In the genomic region with DNA sequence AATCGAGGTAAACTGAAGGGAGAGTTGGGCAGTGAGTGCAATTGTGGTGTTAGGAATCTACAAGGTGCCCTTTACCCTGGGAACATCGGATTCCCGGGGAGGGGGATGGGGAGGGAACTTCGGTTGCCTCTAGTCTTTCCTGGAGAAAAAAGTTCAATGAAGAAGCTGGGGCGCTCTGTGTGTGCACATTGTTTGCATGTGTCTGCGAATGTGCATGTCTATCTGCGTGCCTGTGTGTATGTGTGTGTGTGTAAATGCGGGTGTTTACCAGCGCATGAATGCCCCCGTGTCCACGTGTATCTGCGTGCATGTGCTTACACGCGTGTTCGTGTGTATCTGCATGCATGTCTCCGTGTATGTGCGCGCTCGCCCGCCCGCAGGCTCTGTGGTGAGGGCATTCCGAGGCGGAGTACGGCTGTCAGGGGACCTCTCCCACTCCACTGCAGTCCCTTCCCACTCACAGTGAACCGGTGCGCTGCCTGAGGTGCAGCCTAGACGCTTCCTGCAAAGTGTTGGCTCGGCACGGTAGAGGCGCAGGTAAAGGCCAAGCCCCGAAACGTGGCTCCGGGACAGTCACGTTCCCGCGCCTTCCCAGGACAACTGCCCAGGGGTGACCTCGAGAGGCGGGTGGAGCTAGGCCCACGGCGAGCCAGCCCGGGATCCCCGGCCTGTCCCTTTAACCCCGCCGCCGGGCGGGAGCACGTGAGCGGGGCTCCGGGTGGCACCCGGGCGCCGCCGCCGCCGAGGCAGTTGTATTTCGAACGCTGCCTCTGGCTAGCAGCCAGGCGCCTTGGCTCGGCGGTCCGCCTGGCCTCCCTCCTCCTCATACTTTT, we compare ENCODE assay signal across 1 cellular context.
TF ChIP-seq lines count a peak whose summit lies in the region.

No MANE protein-coding gene starts in this region.

TF ChIP-seq in HepG2, 621 proteins besides CTCF, POLR2A, EP300 and RAD21 (continued from another document and continues in another):
- TF ChIP-seq ZNF383 (CRISPR knock-in tag; IDR thresholded peaks at IDR 0.05; ENCODE audit: borderline replicate concordance), result no peak
- peak; percentile 83 for TF ChIP-seq MNT (IDR thresholded peaks at IDR 0.05)
- TF ChIP-seq BRCA1 (CRISPR knock-in tag; IDR thresholded peaks at IDR 0.05), result 0 out of 2 replicates have a peak, but pooled peaks have one; percentile 50
- no peak for TF ChIP-seq SP1 (IDR thresholded peaks at IDR 0.05)
- peak; percentile 38 for TF ChIP-seq SP1 (CRISPR knock-in tag; IDR thresholded peaks at IDR 0.05)
- no peak for TF ChIP-seq HES4 (CRISPR knock-in tag; IDR thresholded peaks at IDR 0.05; ENCODE audit: borderline replicate concordance)
- TF ChIP-seq SIX4 (CRISPR knock-in tag; IDR thresholded peaks at IDR 0.05), result no peak
- no peak for TF ChIP-seq ZNF3 (CRISPR knock-in tag; IDR thresholded peaks at IDR 0.05)
- TF ChIP-seq, protein P1, sequence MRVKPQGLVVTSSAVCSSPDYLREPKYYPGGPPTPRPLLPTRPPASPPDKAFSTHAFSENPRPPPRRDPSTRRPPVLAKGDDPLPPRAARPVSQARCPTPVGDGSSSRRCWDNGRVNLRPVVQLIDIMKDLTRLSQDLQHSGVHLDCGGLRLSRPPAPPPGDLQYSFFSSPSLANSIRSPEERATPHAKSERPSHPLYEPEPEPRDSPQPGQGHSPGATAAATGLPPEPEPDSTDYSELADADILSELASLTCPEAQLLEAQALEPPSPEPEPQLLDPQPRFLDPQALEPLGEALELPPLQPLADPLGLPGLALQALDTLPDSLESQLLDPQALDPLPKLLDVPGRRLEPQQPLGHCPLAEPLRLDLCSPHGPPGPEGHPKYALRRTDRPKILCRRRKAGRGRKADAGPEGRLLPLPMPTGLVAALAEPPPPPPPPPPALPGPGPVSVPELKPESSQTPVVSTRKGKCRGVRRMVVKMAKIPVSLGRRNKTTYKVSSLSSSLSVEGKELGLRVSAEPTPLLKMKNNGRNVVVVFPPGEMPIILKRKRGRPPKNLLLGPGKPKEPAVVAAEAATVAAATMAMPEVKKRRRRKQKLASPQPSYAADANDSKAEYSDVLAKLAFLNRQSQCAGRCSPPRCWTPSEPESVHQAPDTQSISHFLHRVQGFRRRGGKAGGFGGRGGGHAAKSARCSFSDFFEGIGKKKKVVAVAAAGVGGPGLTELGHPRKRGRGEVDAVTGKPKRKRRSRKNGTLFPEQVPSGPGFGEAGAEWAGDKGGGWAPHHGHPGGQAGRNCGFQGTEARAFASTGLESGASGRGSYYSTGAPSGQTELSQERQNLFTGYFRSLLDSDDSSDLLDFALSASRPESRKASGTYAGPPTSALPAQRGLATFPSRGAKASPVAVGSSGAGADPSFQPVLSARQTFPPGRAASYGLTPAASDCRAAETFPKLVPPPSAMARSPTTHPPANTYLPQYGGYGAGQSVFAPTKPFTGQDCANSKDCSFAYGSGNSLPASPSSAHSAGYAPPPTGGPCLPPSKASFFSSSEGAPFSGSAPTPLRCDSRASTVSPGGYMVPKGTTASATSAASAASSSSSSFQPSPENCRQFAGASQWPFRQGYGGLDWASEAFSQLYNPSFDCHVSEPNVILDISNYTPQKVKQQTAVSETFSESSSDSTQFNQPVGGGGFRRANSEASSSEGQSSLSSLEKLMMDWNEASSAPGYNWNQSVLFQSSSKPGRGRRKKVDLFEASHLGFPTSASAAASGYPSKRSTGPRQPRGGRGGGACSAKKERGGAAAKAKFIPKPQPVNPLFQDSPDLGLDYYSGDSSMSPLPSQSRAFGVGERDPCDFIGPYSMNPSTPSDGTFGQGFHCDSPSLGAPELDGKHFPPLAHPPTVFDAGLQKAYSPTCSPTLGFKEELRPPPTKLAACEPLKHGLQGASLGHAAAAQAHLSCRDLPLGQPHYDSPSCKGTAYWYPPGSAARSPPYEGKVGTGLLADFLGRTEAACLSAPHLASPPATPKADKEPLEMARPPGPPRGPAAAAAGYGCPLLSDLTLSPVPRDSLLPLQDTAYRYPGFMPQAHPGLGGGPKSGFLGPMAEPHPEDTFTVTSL (CRISPR knock-in tag; IDR thresholded peaks at IDR 0.05; ENCODE audit: borderline replicate concordance), result no peak
- peak; percentile 80 for TF ChIP-seq KLF13 (CRISPR knock-in tag; IDR thresholded peaks at IDR 0.05)
- TF ChIP-seq EHMT2 (IDR thresholded peaks at IDR 0.05; ENCODE audit: borderline replicate concordance, low read depth, low read length), result no peak
- peak; percentile 60; the same call in 1 of the 2 replicates for TF ChIP-seq ZNF792 (CRISPR knock-in tag; IDR thresholded peaks at IDR 0.05)
- TF ChIP-seq, protein P2, sequence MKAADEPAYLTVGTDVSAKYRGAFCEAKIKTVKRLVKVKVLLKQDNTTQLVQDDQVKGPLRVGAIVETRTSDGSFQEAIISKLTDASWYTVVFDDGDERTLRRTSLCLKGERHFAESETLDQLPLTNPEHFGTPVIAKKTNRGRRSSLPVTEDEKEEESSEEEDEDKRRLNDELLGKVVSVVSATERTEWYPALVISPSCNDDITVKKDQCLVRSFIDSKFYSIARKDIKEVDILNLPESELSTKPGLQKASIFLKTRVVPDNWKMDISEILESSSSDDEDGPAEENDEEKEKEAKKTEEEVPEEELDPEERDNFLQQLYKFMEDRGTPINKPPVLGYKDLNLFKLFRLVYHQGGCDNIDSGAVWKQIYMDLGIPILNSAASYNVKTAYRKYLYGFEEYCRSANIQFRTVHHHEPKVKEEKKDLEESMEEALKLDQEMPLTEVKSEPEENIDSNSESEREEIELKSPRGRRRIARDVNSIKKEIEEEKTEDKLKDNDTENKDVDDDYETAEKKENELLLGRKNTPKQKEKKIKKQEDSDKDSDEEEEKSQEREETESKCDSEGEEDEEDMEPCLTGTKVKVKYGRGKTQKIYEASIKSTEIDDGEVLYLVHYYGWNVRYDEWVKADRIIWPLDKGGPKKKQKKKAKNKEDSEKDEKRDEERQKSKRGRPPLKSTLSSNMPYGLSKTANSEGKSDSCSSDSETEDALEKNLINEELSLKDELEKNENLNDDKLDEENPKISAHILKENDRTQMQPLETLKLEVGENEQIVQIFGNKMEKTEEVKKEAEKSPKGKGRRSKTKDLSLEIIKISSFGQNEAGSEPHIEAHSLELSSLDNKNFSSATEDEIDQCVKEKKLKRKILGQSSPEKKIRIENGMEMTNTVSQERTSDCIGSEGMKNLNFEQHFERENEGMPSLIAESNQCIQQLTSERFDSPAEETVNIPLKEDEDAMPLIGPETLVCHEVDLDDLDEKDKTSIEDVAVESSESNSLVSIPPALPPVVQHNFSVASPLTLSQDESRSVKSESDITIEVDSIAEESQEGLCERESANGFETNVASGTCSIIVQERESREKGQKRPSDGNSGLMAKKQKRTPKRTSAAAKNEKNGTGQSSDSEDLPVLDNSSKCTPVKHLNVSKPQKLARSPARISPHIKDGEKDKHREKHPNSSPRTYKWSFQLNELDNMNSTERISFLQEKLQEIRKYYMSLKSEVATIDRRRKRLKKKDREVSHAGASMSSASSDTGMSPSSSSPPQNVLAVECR (CRISPR knock-in tag; IDR thresholded peaks at IDR 0.05; ENCODE audit: borderline replicate concordance), result peak; percentile 73
- TF ChIP-seq KDM1A (CRISPR knock-in tag; IDR thresholded peaks at IDR 0.05), result 0 out of 2 replicates have a peak, but pooled peaks have one; percentile 12
- TF ChIP-seq, protein P3, sequence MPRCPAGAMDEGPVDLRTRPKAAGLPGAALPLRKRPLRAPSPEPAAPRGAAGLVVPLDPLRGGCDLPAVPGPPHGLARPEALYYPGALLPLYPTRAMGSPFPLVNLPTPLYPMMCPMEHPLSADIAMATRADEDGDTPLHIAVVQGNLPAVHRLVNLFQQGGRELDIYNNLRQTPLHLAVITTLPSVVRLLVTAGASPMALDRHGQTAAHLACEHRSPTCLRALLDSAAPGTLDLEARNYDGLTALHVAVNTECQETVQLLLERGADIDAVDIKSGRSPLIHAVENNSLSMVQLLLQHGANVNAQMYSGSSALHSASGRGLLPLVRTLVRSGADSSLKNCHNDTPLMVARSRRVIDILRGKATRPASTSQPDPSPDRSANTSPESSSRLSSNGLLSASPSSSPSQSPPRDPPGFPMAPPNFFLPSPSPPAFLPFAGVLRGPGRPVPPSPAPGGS (CRISPR knock-in tag; IDR thresholded peaks at IDR 0.05), result no peak
- 0 out of 2 replicates have a peak, but pooled peaks have one; percentile 22 for TF ChIP-seq ZNF431 (CRISPR knock-in tag; IDR thresholded peaks at IDR 0.05; ENCODE audit: borderline replicate concordance, low read depth)
- TF ChIP-seq ZNF776 (CRISPR knock-in tag; IDR thresholded peaks at IDR 0.05), result no peak
- peak; percentile 69 for TF ChIP-seq ZNF232 (CRISPR knock-in tag; IDR thresholded peaks at IDR 0.05; ENCODE audit: borderline replicate concordance)
- TF ChIP-seq PRPF4 (IDR thresholded peaks at IDR 0.05; ENCODE audit: low read depth, low read length, poor library complexity, severe bottlenecking), result no peak
- no peak for TF ChIP-seq JUND (CRISPR knock-in tag; IDR thresholded peaks at IDR 0.05)
- TF ChIP-seq ZNF558 (CRISPR knock-in tag; IDR thresholded peaks at IDR 0.05; ENCODE audit: borderline replicate concordance), result peak; percentile 37; the same call in 1 of the 2 replicates
- peak; percentile 60; the same call in 1 of the 2 replicates for TF ChIP-seq MIER3 (CRISPR knock-in tag; IDR thresholded peaks at IDR 0.05; ENCODE audit: borderline replicate concordance)
- TF ChIP-seq HDAC2 (CRISPR knock-in tag; IDR thresholded peaks at IDR 0.05), result peak; percentile 75
- TF ChIP-seq KDM5A (IDR thresholded peaks at IDR 0.05; ENCODE audit: borderline replicate concordance, low read length), result no peak
- peak; percentile 56; the same call in 1 of the 2 replicates for TF ChIP-seq ZNF766 (CRISPR knock-in tag; IDR thresholded peaks at IDR 0.05; ENCODE audit: borderline replicate concordance)
- no peak for TF ChIP-seq ZNF260 (CRISPR knock-in tag; IDR thresholded peaks at IDR 0.05; ENCODE audit: borderline replicate concordance, low read depth)
- TF ChIP-seq ZNF777 (CRISPR knock-in tag; IDR thresholded peaks at IDR 0.05), result peak; percentile 72; the same call in 1 of the 2 replicates
- TF ChIP-seq KMT2B (CRISPR knock-in tag; IDR thresholded peaks at IDR 0.05), result peak; percentile 71
- TF ChIP-seq CHCHD3 (CRISPR knock-in tag; IDR thresholded peaks at IDR 0.05), result no peak
- TF ChIP-seq PHF20 (CRISPR knock-in tag; IDR thresholded peaks at IDR 0.05), result peak; percentile 30; the same call in 1 of the 2 replicates
- peak; percentile 84; the same call in 1 of the 2 replicates for TF ChIP-seq NRL (CRISPR knock-in tag; IDR thresholded peaks at IDR 0.05; ENCODE audit: borderline replicate concordance)
- TF ChIP-seq ZBTB25 (CRISPR knock-in tag; IDR thresholded peaks at IDR 0.05), result no peak; the same call in 1 of the 2 replicates
- peak; percentile 44; the same call in 1 of the 2 replicates for TF ChIP-seq ZNF263 (CRISPR knock-in tag; IDR thresholded peaks at IDR 0.05)
- peak; percentile 85; the same call in 1 of the 2 replicates for TF ChIP-seq SNAI1 (CRISPR knock-in tag; IDR thresholded peaks at IDR 0.05; ENCODE audit: borderline replicate concordance)
- TF ChIP-seq, protein P4, sequence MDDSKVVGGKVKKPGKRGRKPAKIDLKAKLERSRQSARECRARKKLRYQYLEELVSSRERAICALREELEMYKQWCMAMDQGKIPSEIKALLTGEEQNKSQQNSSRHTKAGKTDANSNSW (CRISPR knock-in tag; IDR thresholded peaks at IDR 0.05; ENCODE audit: borderline replicate concordance), result no peak
- peak; percentile 15; the same call in 1 of the 2 replicates for TF ChIP-seq TSC22D2 (CRISPR knock-in tag; IDR thresholded peaks at IDR 0.05; ENCODE audit: borderline replicate concordance)
- TF ChIP-seq ZNF605 (CRISPR knock-in tag; IDR thresholded peaks at IDR 0.05), result peak; percentile 33; the same call in 1 of the 2 replicates
- TF ChIP-seq GATAD2A (CRISPR knock-in tag; IDR thresholded peaks at IDR 0.05), result peak; percentile 67
- 0 out of 2 replicates have a peak, but pooled peaks have one; percentile 72 for TF ChIP-seq ZSCAN20 (CRISPR knock-in tag; IDR thresholded peaks at IDR 0.05; ENCODE audit: borderline replicate concordance)
- no peak for TF ChIP-seq PTBP1 (IDR thresholded peaks at IDR 0.05; ENCODE audit: low read depth, low read length, poor library complexity, severe bottlenecking)
- peak; percentile 86 for TF ChIP-seq YEATS4 (CRISPR knock-in tag; IDR thresholded peaks at IDR 0.05; ENCODE audit: borderline replicate concordance)
- peak; percentile 57 for TF ChIP-seq HOXD1 (CRISPR knock-in tag; IDR thresholded peaks at IDR 0.05)
- no peak for TF ChIP-seq ZFP82 (CRISPR knock-in tag; IDR thresholded peaks at IDR 0.05; ENCODE audit: borderline replicate concordance)
- TF ChIP-seq ZNF20 (CRISPR knock-in tag; IDR thresholded peaks at IDR 0.05), result no peak
- no peak for TF ChIP-seq ZBTB33 (CRISPR knock-in tag; IDR thresholded peaks at IDR 0.05)
- TF ChIP-seq TBX3 (IDR thresholded peaks at IDR 0.05; ENCODE audit: borderline replicate concordance), result no peak
- TF ChIP-seq ELF1 (CRISPR knock-in tag; IDR thresholded peaks at IDR 0.05), result no peak
